8 cellular contexts compared by ENCODE assay signal in genomic region chrX:77447339-77448149, GRCh38. TPM values are rescaled to one million over a fixed set of nuclear protein-coding genes. Genes with fewer than 3 reads are reported as not detected.
DNase-seq lines count a peak whose midpoint lies in the region; ATAC-seq and TF ChIP-seq lines count a peak whose summit lies in the region.
"Had no signal": no experiment of that assay in that cellular context is flagged by ENCODE, and none has a peak within 500 bp of the region (broad histone marks: within the 10 kb centered on the region; RNA-seq: fewer than 3 reads in every experiment).

TSS of gene FGF16 (plus strand) at chrX:77447389. CDS start at chrX:77447675, 286 bp downstream.

- CTCF ChIA-PET in MCF 10A (lab: Yijun Ruan, JAX), result no interaction called here

- no peaks in the 10 kb centered on the region for H3K27me3 Mint-ChIP-seq in MCF 10A (ENCODE audit: insufficient read depth, unreplicated experiment)

- ATAC-seq in left lung, result peak; percentile 20

- H3K4me1 ChIP-seq in HUES6 (ENCODE audit: control insufficient read depth, insufficient read depth, low read length) (no peaks in the 10 kb centered on the region), left lung (peaks cover 0 to 7% of the 10 kb centered on the region in 2 donors), stomach smooth muscle (ENCODE audit: control insufficient read depth, insufficient read depth, low read length) (peaks cover 9% of the 10 kb centered on the region)

- H3K27me3 ChIP-seq in HUES6 (ENCODE audit: control insufficient read depth, insufficient read depth, low read length), result peaks cover 45% of the 10 kb centered on the region
- H3K27me3 ChIP-seq in left lung, result peaks cover 5 to 28% of the 10 kb centered on the region in 2 donors
- H3K27me3 ChIP-seq in stomach smooth muscle (ENCODE audit: control insufficient read depth in 1 of 2, insufficient read depth in 2 of 2, low read length in 2 of 2), result peaks cover 9 to 14% of the 10 kb centered on the region in 2 donors

- H3K27ac Mint-ChIP-seq in MCF 10A (ENCODE audit: low read depth, unreplicated experiment), result no peak within 1 kb of the TSS

- DNase-seq in MCF 10A (ENCODE audit: unreplicated experiment) (no peak), left lung (peak in 1 of 2 donors; percentile 54), C1 segment of cervical spinal cord (lab: John Stamatoyannopoulos, UW) (no peak), NCI-H1092 treated with DMSO at 0.1 percent for 48 hours (lab: John Stamatoyannopoulos, UW) (no peak), inferior parietal cortex (ENCODE audit: extremely low spot score) (no peak)

- POLR2A ChIA-PET in MCF 10A (lab: Yijun Ruan, JAX), result no interaction called here

- peak within 1 kb of the TSS; percentile 12 for H3K4me3 Mint-ChIP-seq in MCF 10A (ENCODE audit: unreplicated experiment)

- H3K36me3 ChIP-seq in HUES6 (ENCODE audit: control insufficient read depth, insufficient read depth, low read length) (no peaks in the 10 kb centered on the region), left lung (no peaks in the 10 kb centered on the region), stomach smooth muscle (ENCODE audit: control insufficient read depth in 2 of 2, insufficient read depth in 2 of 2, low read length in 2 of 2) (no peaks in the 10 kb centered on the region)

- peaks cover 5% of the 10 kb centered on the region for H3K4me1 Mint-ChIP-seq in MCF 10A (ENCODE audit: insufficient read depth, unreplicated experiment)

- H3K9me3 ChIP-seq in HUES6 (ENCODE audit: control insufficient read depth, insufficient read depth, low read depth, low read length), result peaks cover 9% of the 10 kb centered on the region; the same call in 1 of the 2 replicates
- H3K9me3 ChIP-seq in left lung, result no peaks in the 10 kb centered on the region
- no peaks in the 10 kb centered on the region for H3K9me3 ChIP-seq in stomach smooth muscle (ENCODE audit: control insufficient read depth in 2 of 2, low read length in 2 of 2)

- intact Hi-C loops in MCF 10A (cut with micrococcal nuclease), result no loop called here
- intact Hi-C loops in left lung (cut with DNase I), result no loop called here

- H3K9me3 Mint-ChIP-seq in MCF 10A (ENCODE audit: unreplicated experiment), result no peaks in the 10 kb centered on the region

- no peak within 1 kb of the TSS for H3K27ac ChIP-seq in HUES6 (ENCODE audit: low read depth, low read length)
- no peak within 1 kb of the TSS for H3K27ac ChIP-seq in left lung
- H3K27ac ChIP-seq in stomach smooth muscle (ENCODE audit: low read length), result no peak within 1 kb of the TSS
- H3K27ac ChIP-seq: skin epidermis had no signal

- TF ChIP-seq CTCF in MCF 10A (IDR thresholded peaks at IDR 0.05; ENCODE audit: unreplicated experiment), result no peak
- TF ChIP-seq CTCF in left lung (IDR thresholded peaks at IDR 0.05), result no peak

- peak within 1 kb of the TSS; percentile 61 for H3K9ac ChIP-seq in HUES6 (ENCODE audit: low read length)
- H3K9ac ChIP-seq in stomach smooth muscle (ENCODE audit: low read length in 2 of 2), result no peak within 1 kb of the TSS

- BruUV-seq in MCF 10A (replicated peaks; lab: Mats Ljungman, UMichigan), result no TSS peak

- H3K4me3 ChIP-seq in HUES6 (ENCODE audit: low read depth, low read length), result peak within 1 kb of the TSS; percentile 68
- peak within 1 kb of the TSS; percentile 8 to 15 for H3K4me3 ChIP-seq in left lung
- peak within 1 kb of the TSS; percentile 51 to 66 for H3K4me3 ChIP-seq in stomach smooth muscle (ENCODE audit: low read length in 2 of 2)

- no peaks in the 10 kb centered on the region for H3K36me3 Mint-ChIP-seq in MCF 10A (ENCODE audit: insufficient read depth, unreplicated experiment)

RNA-seq across cellular contexts. Expression of gene FGF16, which starts in this region (rescaled TPM):
- total RNA-seq in MCF 10A (2022) (not detected in 2 replicates), left lung (not detected)

Comparison
In these comparisons a context has a peak if more than half of its experiments do, and no peak if none do; other contexts are left out.
1. Peak in ATAC-seq and H3K4me3 ChIP-seq in left lung; RNA of the gene not detected or under 1 TPM.
2. H3K4me3 ChIP-seq: peak in every context shown above with its lines; median percentile 68 in HUES6; 58 in stomach smooth muscle; 12 in left lung.